In the genomic region with DNA sequence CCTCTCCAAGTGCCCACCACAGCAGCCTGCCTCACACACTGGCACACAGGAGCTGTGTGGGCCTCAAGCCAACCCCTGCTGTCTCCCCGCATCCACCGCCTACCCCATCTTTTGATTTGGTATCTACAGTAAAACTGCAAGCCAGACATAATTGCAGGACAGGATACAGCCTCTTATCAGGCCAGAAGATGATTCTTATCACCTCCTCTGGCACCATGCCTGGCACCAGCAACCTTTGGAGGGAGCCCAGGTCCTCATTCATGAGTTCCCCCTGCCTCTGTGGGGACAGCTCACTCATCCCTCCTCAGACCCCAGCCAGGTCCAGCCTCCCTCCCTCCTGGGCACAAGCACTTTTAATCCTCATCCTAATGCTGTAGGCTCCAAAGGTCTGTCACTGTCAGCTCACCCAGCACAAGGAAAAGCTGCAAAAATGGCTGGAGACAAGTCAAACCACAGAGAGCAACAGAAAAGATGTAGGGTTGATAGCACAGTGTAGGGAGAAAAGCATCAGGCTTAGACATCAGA, we compare ENCODE assay signal across 19 cellular contexts. TPM values are rescaled to one million over a fixed set of nuclear protein-coding genes. Genes with fewer than 3 reads are reported as not detected.
DNase-seq lines count a peak whose midpoint lies in the region; ATAC-seq and TF ChIP-seq lines count a peak whose summit lies in the region.
"Had no signal": no experiment of that assay in that cellular context is flagged by ENCODE, and none has a peak within 500 bp of the region (broad histone marks: within the 10 kb centered on the region; RNA-seq: fewer than 3 reads in every experiment).

No MANE protein-coding gene starts in this region.

- H3K9ac ChIP-seq in endodermal cell (ENCODE audit: extremely low read depth, low read length, poor library complexity, severe bottlenecking): no peak overlapping the region

- ATAC-seq in Panc1: peak; percentile 60; the same call in 1 of the 2 replicates
- ATAC-seq: left ventricle myocardium superior; naive thymus-derived CD8-positive, alpha-beta T cell had no signal

- POLR2A ChIA-PET in Panc1 (lab: Charles Lee): no interaction called here

- intact Hi-C loops in Panc1 (cut with micrococcal nuclease; ENCODE audit: unreplicated experiment): no loop called here

- peaks cover 16% of the 10 kb centered on the region for H3K4me1 Mint-ChIP-seq in endodermal cell

- DNase-seq in BE2C: peak; percentile 34
- peak; percentile 45 for DNase-seq in DMS153 treated with DMSO at 0.1 percent for 48 hours (lab: John Stamatoyannopoulos, UW; ENCODE audit: unreplicated experiment)
- DNase-seq in Panc1 (ENCODE audit: low read depth, low spot score): no peak
- peak; percentile 27 for DNase-seq in endodermal cell
- DNase-seq in NOMO-1 (lab: John Stamatoyannopoulos, UW; ENCODE audit: unreplicated experiment in 2 of 2): no peak
- no peak for DNase-seq in NCI-H1417 treated with DMSO at 0.1 percent for 48 hours (lab: John Stamatoyannopoulos, UW)
- no peak for DNase-seq in stimulated activated CD4-positive, alpha-beta T cell treated with anti-CD3 and anti-CD28 coated beads, Interleukin-2, amount 100 ng/mL, for 24 hours
- DNase-seq in SK-N-DZ (ENCODE audit: low spot score): no peak
- DNase-seq: activated CD4-positive, CD25-positive, alpha-beta regulatory T cell treated with anti-CD3 and anti-CD28 coated beads, Interleukin-2, amount 50 U/mL, for 72 hours; activated T-cell treated with anti-CD3 and anti-CD28 coated beads for 4 hours; amniotic stem cell; esophagus squamous epithelium; hippocampal formation; left ventricle myocardium superior; NCI-H1694 treated with DMSO at 0.1 percent for 48 hours; stimulated activated CD4-positive, alpha-beta T cell treated with anti-CD3 and anti-CD28 coated beads, Interleukin-2, amount 100 ng/mL, for 48 hours had no signal

- H3K4me1 ChIP-seq in BE2C: no peaks in the 10 kb centered on the region
- peaks cover 10% of the 10 kb centered on the region for H3K4me1 ChIP-seq in Panc1 (ENCODE audit: control insufficient read depth, insufficient read depth, low read length)
- peaks cover 6% of the 10 kb centered on the region for H3K4me1 ChIP-seq in endodermal cell (ENCODE audit: control insufficient read depth, insufficient read depth, low read length)

- H3K27me3 Mint-ChIP-seq in endodermal cell (ENCODE audit: insufficient read depth): no peaks in the 10 kb centered on the region
- H3K27me3 Mint-ChIP-seq: naive thymus-derived CD8-positive, alpha-beta T cell; type B pancreatic cell had no signal

- H3K9me3 Mint-ChIP-seq in endodermal cell: no peaks in the 10 kb centered on the region
- H3K9me3 Mint-ChIP-seq: naive thymus-derived CD8-positive, alpha-beta T cell; type B pancreatic cell had no signal

- no peaks in the 10 kb centered on the region for H3K36me3 ChIP-seq in BE2C
- H3K36me3 ChIP-seq in Panc1 (ENCODE audit: control insufficient read depth, insufficient read depth, low read length): no peaks in the 10 kb centered on the region
- H3K36me3 ChIP-seq in endodermal cell (ENCODE audit: control insufficient read depth, insufficient read depth, low read length): no peaks in the 10 kb centered on the region
- H3K36me3 ChIP-seq: esophagus squamous epithelium had no signal

- no peak overlapping the region for H3K27ac Mint-ChIP-seq in endodermal cell
- H3K27ac Mint-ChIP-seq: type B pancreatic cell had no signal

- CTCF ChIA-PET in Panc1 (lab: Charles Lee): no interaction called here

- H3K9me3 ChIP-seq in BE2C: no peaks in the 10 kb centered on the region
- no peaks in the 10 kb centered on the region for H3K9me3 ChIP-seq in Panc1 (ENCODE audit: control insufficient read depth, insufficient read depth, low read depth, low read length)
- H3K9me3 ChIP-seq in endodermal cell (ENCODE audit: control insufficient read depth, low read length): no peaks in the 10 kb centered on the region
- H3K9me3 ChIP-seq: esophagus squamous epithelium had no signal

- WGBS in endodermal cell (ENCODE audit: insufficient coverage in 1 of 2, insufficient read length in 1 of 2), 2 experiments: 86% methylated on average over 2 of the region's 2 CpGs; no CpG with 5 or more reads in 1 of the 2 experiments

- in situ Hi-C loops in Panc1 (cut with HindIII; ENCODE audit: low pct_unique_long_range_greater_than_20kb, low sequenced_read_pairs): no loop called here

- no peak overlapping the region for H3K4me3 Mint-ChIP-seq in endodermal cell
- H3K4me3 Mint-ChIP-seq: naive thymus-derived CD8-positive, alpha-beta T cell; type B pancreatic cell had no signal

- no peak overlapping the region for H3K27ac ChIP-seq in Panc1 (ENCODE audit: low read length)
- no peak overlapping the region for H3K27ac ChIP-seq in endodermal cell (ENCODE audit: low read depth, low read length)
- H3K27ac ChIP-seq: esophagus squamous epithelium, SK-N-MC had no signal

- H3K4me3 ChIP-seq in BE2C (ENCODE audit: low read depth, low read length): no peak overlapping the region
- H3K4me3 ChIP-seq in Panc1 (ENCODE audit: low read depth in 2 of 2, low read length in 2 of 2): no peak overlapping the region
- H3K4me3 ChIP-seq in endodermal cell (ENCODE audit: low read length): no peak overlapping the region
- H3K4me3 ChIP-seq: esophagus squamous epithelium, SK-N-MC had no signal

- H3K27me3 ChIP-seq in BE2C (no peaks in the 10 kb centered on the region), Panc1 (ENCODE audit: control insufficient read depth, insufficient read depth, low read length) (no peaks in the 10 kb centered on the region), endodermal cell (ENCODE audit: control insufficient read depth, insufficient read depth, low read length, poor library complexity, severe bottlenecking) (no peaks in the 10 kb centered on the region)
- H3K27me3 ChIP-seq: esophagus squamous epithelium had no signal

- BruUV-seq in Panc1 (replicated peaks; lab: Mats Ljungman, UMichigan): no TSS peak

- peaks cover 7% of the 10 kb centered on the region for H3K36me3 Mint-ChIP-seq in endodermal cell (ENCODE audit: low read depth)
- H3K36me3 Mint-ChIP-seq: type B pancreatic cell had no signal

- no peak for TF ChIP-seq CTCF in BE2C (IDR thresholded peaks at IDR 0.05; ENCODE audit: low read depth, low read length)
- no peak for TF ChIP-seq CTCF in Panc1 (IDR thresholded peaks at IDR 0.05)
- no peak for TF ChIP-seq CTCF in endodermal cell (conservative IDR thresholded peaks at IDR 0.05)

RNA-seq across cellular contexts. Expression of gene RAB11FIP5, which starts 9.7 kb away (rescaled TPM):
- 7.8 TPM for polyA plus RNA-seq in BE2C (2012; ENCODE audit: insufficient read depth, insufficient read length, low read depth)
- 27.3 TPM for total RNA-seq in Panc1 (2021; ENCODE audit: unreplicated experiment)
- polyA plus RNA-seq in Panc1 (2012; ENCODE audit: insufficient read length): 20.4 TPM
- 10 to 100 TPM; 12.1 to 17.3 TPM for total RNA-seq in endodermal cell
- 6.5 TPM for polyA plus RNA-seq in endodermal cell (2013, experiment 1 of 2)
- polyA plus RNA-seq in endodermal cell (2013, experiment 2 of 2): 5.5 TPM
- 7.7 and 9.7 TPM in 2 replicates for polyA plus RNA-seq in SK-N-DZ (2014; cell fraction: cytosol; rRNA removed)
- polyA plus RNA-seq in SK-N-DZ (2014; cell fraction: nucleus; rRNA removed): 5.4 and 7.2 TPM in 2 replicates

RNA-seq across cellular contexts. Expression of gene SFXN5, which starts 31.6 kb away (rescaled TPM):
- 5.6 TPM for polyA plus RNA-seq in BE2C (2012; ENCODE audit: insufficient read depth, insufficient read length, low read depth)
- 27.8 TPM for total RNA-seq in Panc1 (2021; ENCODE audit: unreplicated experiment)
- 19.7 TPM for polyA plus RNA-seq in Panc1 (2012; ENCODE audit: insufficient read length)
- total RNA-seq in endodermal cell: 10 to 100 TPM; 30.7 to 32.8 TPM
- polyA plus RNA-seq in endodermal cell (2013, experiment 1 of 2): 10.0 TPM
- polyA plus RNA-seq in endodermal cell (2013, experiment 2 of 2): 13.1 TPM
- polyA plus RNA-seq in SK-N-DZ (2014; cell fraction: cytosol; rRNA removed): 10.3 and 14.5 TPM in 2 replicates
- 29.5 and 36.3 TPM in 2 replicates for polyA plus RNA-seq in SK-N-DZ (2014; cell fraction: nucleus; rRNA removed)

Comparison
In these comparisons a context has a peak if more than half of its experiments do, and no peak if none do; other contexts are left out.
1. DNase-seq: peak in BE2C (single experiment), DMS153 treated with DMSO at 0.1 percent for 48 hours (single experiment) and endodermal cell (single experiment); none in Panc1 (single experiment), NOMO-1 (0 of 2), NCI-H1417 treated with DMSO at 0.1 percent for 48 hours (single experiment), stimulated activated CD4-positive, alpha-beta T cell treated with anti-CD3 and anti-CD28 coated beads, Interleukin-2, amount 100 ng/mL, for 24 hours (0 of 2) and SK-N-DZ (single experiment).